Comparison of ENCODE assay signal across 8 cellular contexts in the genomic region with DNA sequence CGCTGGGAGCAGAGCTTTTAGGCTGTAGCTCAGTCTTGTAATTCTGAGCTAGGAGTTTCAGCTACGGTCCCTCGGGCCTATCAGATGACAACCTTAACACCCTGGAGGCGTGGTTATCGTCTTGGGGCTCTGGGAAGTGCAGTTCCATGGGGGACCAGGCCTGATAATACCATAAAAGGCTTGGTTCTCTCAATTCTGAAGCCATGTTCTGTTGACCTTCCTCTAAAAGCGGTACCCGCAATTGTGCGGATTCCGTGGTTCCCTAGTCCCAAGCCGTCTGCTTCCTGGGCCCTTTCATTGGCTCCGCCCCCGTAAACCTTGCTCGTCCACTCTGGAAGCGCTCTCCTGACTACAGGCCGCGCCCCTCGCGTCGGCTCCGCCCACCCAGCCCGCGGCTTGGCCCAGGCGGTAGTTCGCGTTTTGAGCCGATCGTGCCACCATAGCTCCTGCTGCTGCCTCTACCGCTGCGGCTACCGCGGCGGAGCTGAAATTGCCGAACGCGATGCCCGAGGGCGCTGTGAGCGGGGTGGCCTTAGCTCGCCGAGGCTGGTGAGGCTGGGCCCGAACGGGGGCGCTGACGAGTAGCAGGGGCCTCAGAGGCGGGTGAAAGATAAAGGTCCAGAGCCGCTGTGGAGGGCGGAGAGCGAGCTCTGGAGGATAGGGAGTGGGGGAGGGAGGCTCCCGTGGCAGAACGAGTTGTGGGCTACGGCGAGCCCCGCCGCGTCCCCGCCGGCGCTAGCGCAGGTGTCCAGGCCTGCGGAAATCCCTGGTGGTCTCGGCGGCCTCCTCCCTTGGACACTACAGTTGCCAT.
DNase-seq lines count a peak whose midpoint lies in the region; ATAC-seq lines count a peak whose summit lies in the region.

A gene with protein sequence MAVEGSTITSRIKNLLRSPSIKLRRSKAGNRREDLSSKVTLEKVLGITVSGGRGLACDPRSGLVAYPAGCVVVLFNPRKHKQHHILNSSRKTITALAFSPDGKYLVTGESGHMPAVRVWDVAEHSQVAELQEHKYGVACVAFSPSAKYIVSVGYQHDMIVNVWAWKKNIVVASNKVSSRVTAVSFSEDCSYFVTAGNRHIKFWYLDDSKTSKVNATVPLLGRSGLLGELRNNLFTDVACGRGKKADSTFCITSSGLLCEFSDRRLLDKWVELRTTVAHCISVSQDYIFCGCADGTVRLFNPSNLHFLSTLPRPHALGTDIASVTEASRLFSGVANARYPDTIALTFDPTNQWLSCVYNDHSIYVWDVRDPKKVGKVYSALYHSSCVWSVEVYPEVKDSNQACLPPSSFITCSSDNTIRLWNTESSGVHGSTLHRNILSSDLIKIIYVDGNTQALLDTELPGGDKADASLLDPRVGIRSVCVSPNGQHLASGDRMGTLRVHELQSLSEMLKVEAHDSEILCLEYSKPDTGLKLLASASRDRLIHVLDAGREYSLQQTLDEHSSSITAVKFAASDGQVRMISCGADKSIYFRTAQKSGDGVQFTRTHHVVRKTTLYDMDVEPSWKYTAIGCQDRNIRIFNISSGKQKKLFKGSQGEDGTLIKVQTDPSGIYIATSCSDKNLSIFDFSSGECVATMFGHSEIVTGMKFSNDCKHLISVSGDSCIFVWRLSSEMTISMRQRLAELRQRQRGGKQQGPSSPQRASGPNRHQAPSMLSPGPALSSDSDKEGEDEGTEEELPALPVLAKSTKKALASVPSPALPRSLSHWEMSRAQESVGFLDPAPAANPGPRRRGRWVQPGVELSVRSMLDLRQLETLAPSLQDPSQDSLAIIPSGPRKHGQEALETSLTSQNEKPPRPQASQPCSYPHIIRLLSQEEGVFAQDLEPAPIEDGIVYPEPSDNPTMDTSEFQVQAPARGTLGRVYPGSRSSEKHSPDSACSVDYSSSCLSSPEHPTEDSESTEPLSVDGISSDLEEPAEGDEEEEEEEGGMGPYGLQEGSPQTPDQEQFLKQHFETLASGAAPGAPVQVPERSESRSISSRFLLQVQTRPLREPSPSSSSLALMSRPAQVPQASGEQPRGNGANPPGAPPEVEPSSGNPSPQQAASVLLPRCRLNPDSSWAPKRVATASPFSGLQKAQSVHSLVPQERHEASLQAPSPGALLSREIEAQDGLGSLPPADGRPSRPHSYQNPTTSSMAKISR (N-terminal part only) (plus strand): TSS at position 423 of the 811 bp plus-strand sequence. CDS start 792 bp downstream, outside the sequence.

- DNase-seq in AML-193 (lab: John Stamatoyannopoulos, UW) (peak; percentile 94 to 97), NCI-H446 (lab: John Stamatoyannopoulos, UW) (peak; percentile 94 to 95), cerebellar cortex (ENCODE audit: low spot score) (peak; percentile 99), islet precursor cell (peak; percentile 100)
- peak; percentile 92 for DNase-seq in activated CD4-positive, CD25-positive, alpha-beta regulatory T cell treated with anti-CD3 and anti-CD28 coated beads, Interleukin-2, amount 50 U/mL, for 16 hours (ENCODE audit: low read depth, low spot score)
- DNase-seq in stimulated activated CD4-positive, alpha-beta T cell treated with anti-CD3 and anti-CD28 coated beads, Interleukin-12 subunit alpha, Interleukin-12 subunit beta, amount 100 ng/mL, for 48 hours (ENCODE audit: low read depth in 2 of 3, low spot score in 1 of 3) = peak; percentile 94 to 97 (median 96)

- peak; percentile 82 for ATAC-seq in GM19035 (IDR thresholded peaks at IDR 0.05; ENCODE audit: unreplicated experiment)
- peak; percentile 83 for ATAC-seq in HG03354 (IDR thresholded peaks at IDR 0.05; ENCODE audit: poor library complexity, severe bottlenecking, unreplicated experiment)

Comparison
In these comparisons a context has a peak if more than half of its experiments do, and no peak if none do; other contexts are left out.
1. Peak in every context shown above with its lines: DNase-seq and ATAC-seq.